ENCODE assay signal across 14 cellular contexts in genomic region chr5:161847896-161848510, GRCh38. TPM values are rescaled to one million over a fixed set of nuclear protein-coding genes. Genes with fewer than 3 reads are reported as not detected.
DNase-seq lines count a peak whose midpoint lies in the region; ATAC-seq and TF ChIP-seq lines count a peak whose summit lies in the region.
"Had no signal": no experiment of that assay in that cellular context is flagged by ENCODE, and none has a peak within 500 bp of the region (broad histone marks: within the 10 kb centered on the region; RNA-seq: fewer than 3 reads in every experiment).

Gene GABRA1 (plus strand): TSS chr5:161848120. CDS start chr5:161850811, 2,691 bp downstream.

- no peaks in the 10 kb centered on the region for H3K9me3 Mint-ChIP-seq in WTC11

- H3K4me3 ChIP-seq in iPS-18c (ENCODE audit: insufficient read depth, low read depth, low read length): peak within 1 kb of the TSS; percentile 53
- H3K4me3 ChIP-seq in retinal pigment epithelial cell (ENCODE audit: low read length): peak within 1 kb of the TSS; percentile 48
- H3K4me3 ChIP-seq: upper lobe of right lung had no signal

- POLR2A ChIA-PET in WTC11 (lab: Charles Lee): interaction anchor here (0.6 kb wide), 1 partner anchor 389 kb away, joined by 3 read pairs; no protein-coding TSS in a partner anchor

- peaks cover 35% of the 10 kb centered on the region for H3K27me3 Mint-ChIP-seq in WTC11 (ENCODE audit: low read depth)

- H3K9me3 ChIP-seq in iPS-18c (ENCODE audit: control insufficient read depth, insufficient read depth, low read length): no peaks in the 10 kb centered on the region
- H3K9me3 ChIP-seq: upper lobe of right lung had no signal

- H3K4me1 Mint-ChIP-seq in WTC11: peaks cover 37% of the 10 kb centered on the region

- no peak within 1 kb of the TSS for H3K27ac Mint-ChIP-seq in WTC11

- H3K4me3 Mint-ChIP-seq in WTC11: peak within 1 kb of the TSS; percentile 93

- TF ChIP-seq CTCF in WTC11 (IDR thresholded peaks at IDR 0.05): no peak
- no peak for TF ChIP-seq CTCF in retinal pigment epithelial cell (conservative IDR thresholded peaks at IDR 0.05; ENCODE audit: low read depth, low read length)

- CTCF ChIA-PET in WTC11 (lab: Charles Lee): interaction anchor here (0.7 to 2.1 kb wide), 3 partner anchors 9 to 400 kb away, joined by 3 to 7 read pairs (median 4); no protein-coding TSS in a partner anchor

- no peaks in the 10 kb centered on the region for H3K36me3 Mint-ChIP-seq in WTC11

- DNase-seq in DMS79 treated with DMSO at 0.1 percent for 48 hours (lab: John Stamatoyannopoulos, UW) (peak; percentile 23), DMS79 (lab: John Stamatoyannopoulos, UW) (no peak), WTC11 (ENCODE audit: low spot score) (peak; percentile 38), retinal pigment epithelial cell (ENCODE audit: low read depth) (no peak), HT-29 (ENCODE audit: low spot score) (no peak)
- DNase-seq: activated effector memory CD4-positive, alpha-beta T cell treated with Interleukin-2 at 50 U/mL for 16 hours; Kasumi-1; stimulated activated CD4-positive, alpha-beta T cell treated with anti-CD3 and anti-CD28 coated beads, Interleukin-2, amount 100 ng/mL, for 24 hours; upper lobe of right lung had no signal

- ATAC-seq in WTC11 (peak; percentile 80), HG03045 (IDR thresholded peaks at IDR 0.05; ENCODE audit: unreplicated experiment) (no peak), HG03108 (IDR thresholded peaks at IDR 0.05; ENCODE audit: unreplicated experiment) (no peak)
- ATAC-seq: upper lobe of right lung had no signal

TF ChIP-seq in WTC11, 78 proteins besides CTCF, POLR2A, EP300 and RAD21:
- TF ChIP-seq MXD4 (CRISPR knock-in tag; IDR thresholded peaks at IDR 0.05; ENCODE audit: borderline replicate concordance) (no peak), ATF1 (CRISPR knock-in tag; IDR thresholded peaks at IDR 0.05) (no peak), GABPB1 (CRISPR knock-in tag; IDR thresholded peaks at IDR 0.05) (no peak), TCF7 (CRISPR knock-in tag; IDR thresholded peaks at IDR 0.05; ENCODE audit: low read depth) (no peak)
- TF ChIP-seq, protein P1, sequence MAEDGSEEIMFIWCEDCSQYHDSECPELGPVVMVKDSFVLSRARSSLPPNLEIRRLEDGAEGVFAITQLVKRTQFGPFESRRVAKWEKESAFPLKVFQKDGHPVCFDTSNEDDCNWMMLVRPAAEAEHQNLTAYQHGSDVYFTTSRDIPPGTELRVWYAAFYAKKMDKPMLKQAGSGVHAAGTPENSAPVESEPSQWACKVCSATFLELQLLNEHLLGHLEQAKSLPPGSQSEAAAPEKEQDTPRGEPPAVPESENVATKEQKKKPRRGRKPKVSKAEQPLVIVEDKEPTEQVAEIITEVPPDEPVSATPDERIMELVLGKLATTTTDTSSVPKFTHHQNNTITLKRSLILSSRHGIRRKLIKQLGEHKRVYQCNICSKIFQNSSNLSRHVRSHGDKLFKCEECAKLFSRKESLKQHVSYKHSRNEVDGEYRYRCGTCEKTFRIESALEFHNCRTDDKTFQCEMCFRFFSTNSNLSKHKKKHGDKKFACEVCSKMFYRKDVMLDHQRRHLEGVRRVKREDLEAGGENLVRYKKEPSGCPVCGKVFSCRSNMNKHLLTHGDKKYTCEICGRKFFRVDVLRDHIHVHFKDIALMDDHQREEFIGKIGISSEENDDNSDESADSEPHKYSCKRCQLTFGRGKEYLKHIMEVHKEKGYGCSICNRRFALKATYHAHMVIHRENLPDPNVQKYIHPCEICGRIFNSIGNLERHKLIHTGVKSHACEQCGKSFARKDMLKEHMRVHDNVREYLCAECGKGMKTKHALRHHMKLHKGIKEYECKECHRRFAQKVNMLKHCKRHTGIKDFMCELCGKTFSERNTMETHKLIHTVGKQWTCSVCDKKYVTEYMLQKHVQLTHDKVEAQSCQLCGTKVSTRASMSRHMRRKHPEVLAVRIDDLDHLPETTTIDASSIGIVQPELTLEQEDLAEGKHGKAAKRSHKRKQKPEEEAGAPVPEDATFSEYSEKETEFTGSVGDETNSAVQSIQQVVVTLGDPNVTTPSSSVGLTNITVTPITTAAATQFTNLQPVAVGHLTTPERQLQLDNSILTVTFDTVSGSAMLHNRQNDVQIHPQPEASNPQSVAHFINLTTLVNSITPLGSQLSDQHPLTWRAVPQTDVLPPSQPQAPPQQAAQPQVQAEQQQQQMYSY (CRISPR knock-in tag; IDR thresholded peaks at IDR 0.05): peak; percentile 20; the same call in 1 of the 2 replicates
TF ChIP-seq in WTC11: peak in this region for 1.

RNA-seq across cellular contexts. Expression of gene GABRA1, which starts in this region (rescaled TPM):
- total RNA-seq in WTC11 (2021): 0.48 to 0.57 TPM (median 0.50 TPM) in 3 replicates
- total RNA-seq in HT-29 (2014; rRNA removed; shearing (Covaris generic)): not detected in 2 replicates
- total RNA-seq: endothelial cell of umbilical vein, mesenteric fat pad, upper lobe of right lung had no signal

Comparison
In these comparisons a context has a peak if more than half of its experiments do, and no peak if none do; other contexts are left out.
1. Peak in DNase-seq and ATAC-seq in WTC11; RNA of the gene not detected or under 1 TPM.